ENCODE assay signal across 29 cellular contexts in the genomic region with DNA sequence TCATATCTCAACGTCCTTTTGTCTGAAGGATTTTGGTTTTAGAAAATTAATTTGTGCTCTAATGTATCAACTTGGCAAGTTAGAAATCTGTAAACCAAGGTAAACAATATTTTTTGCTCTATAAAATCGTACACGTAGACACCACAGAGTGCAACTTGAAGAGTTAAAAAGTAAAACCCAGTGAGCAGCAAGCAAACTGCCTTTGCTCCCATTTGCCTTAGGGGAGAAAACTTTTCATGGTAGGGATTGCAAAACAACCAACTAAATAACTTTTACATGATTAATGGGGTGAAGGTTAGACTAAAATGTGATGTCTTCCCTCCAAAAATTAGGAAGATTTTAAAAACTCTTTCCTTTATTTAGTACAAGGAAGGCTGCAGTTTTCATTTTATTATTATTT.
A peak's percentile ranks its signal among the peaks of the same experiment; 100 is the strongest.
DNase-seq lines count a peak whose midpoint lies in the region; ATAC-seq, FAIRE-seq and TF ChIP-seq lines count a peak whose summit lies in the region.
"Had no signal": no experiment of that assay in that cellular context is flagged by ENCODE, and none has a peak within 500 bp of the region (broad histone marks: within the 10 kb centered on the region; RNA-seq: fewer than 3 reads in every experiment).

No MANE protein-coding gene starts in this region.

- TF ChIP-seq EP300 in H1 (IDR thresholded peaks at IDR 0.05; ENCODE audit: borderline replicate concordance in 1 of 2, low read depth in 2 of 2, low read length in 2 of 2), result no peak

- 79% methylated on average over 3 of the region's 3 CpGs; no CpG with 5 or more reads in 1 of the 2 experiments for WGBS in H1 (ENCODE audit: extremely low coverage in 1 of 2, insufficient coverage in 1 of 2, insufficient read length in 1 of 2, insufficient replicate concordance in 2 of 2, low coverage in 1 of 2, low lambda C conversion rate in 2 of 2, missing lambda C conversion rate in 1 of 2), 2 experiments
- WGBS in neuronal stem cell (ENCODE audit: extremely low coverage in 2 of 2, insufficient read length in 2 of 2, insufficient replicate concordance in 1 of 2), 2 donors, result no CpG with 5 or more reads among the region's 3 CpGs

- no peak overlapping the region for H2BK20ac ChIP-seq in H1 (ENCODE audit: low read length)

- no peak overlapping the region for H4K91ac ChIP-seq in H1 (replicated peaks; ENCODE audit: insufficient read length, low read length)
- H4K91ac ChIP-seq in neuronal stem cell (ENCODE audit: low read depth, low read length, poor library complexity), result no peak overlapping the region

- no peak for TF ChIP-seq POLR2A in H1 (IDR thresholded peaks at IDR 0.05; ENCODE audit: control extremely low read depth in 1 of 2, low read depth in 2 of 2, low read length in 2 of 2)

- H4K5ac ChIP-seq in H1 (ENCODE audit: insufficient read length, low read depth, low read length), result no peak overlapping the region

- H3K27ac ChIP-seq in PC-3 (ENCODE audit: low read length) (peak overlapping the region; percentile 84), H1 (ENCODE audit: low read depth, low read length) (no peak overlapping the region), neuronal stem cell (replicated peaks; ENCODE audit: low read length) (no peak overlapping the region)
- H3K27ac ChIP-seq: heart left ventricle, thoracic aorta had no signal

- TF ChIP-seq CTCF in PC-3 (conservative IDR thresholded peaks at IDR 0.05; ENCODE audit: low read depth, low read length) (no peak), H1 (IDR thresholded peaks at IDR 0.05; ENCODE audit: control extremely low read depth in 1 of 3, insufficient read depth in 1 of 3, low read depth in 1 of 3, low read length in 3 of 3) (no peak)

- ATAC-seq in PC-3 (no peak), HG03439 (IDR thresholded peaks at IDR 0.05; ENCODE audit: unreplicated experiment) (no peak), GM19452 (IDR thresholded peaks at IDR 0.05; ENCODE audit: unreplicated experiment) (no peak)
- ATAC-seq: heart left ventricle, right cardiac atrium had no signal

- H2AK5ac ChIP-seq in H1 (ENCODE audit: low read depth, low read length) (no peak overlapping the region), neuronal stem cell (ENCODE audit: low read depth, low read length) (no peak overlapping the region)

- no peak overlapping the region for H3K56ac ChIP-seq in H1 (replicated peaks; ENCODE audit: insufficient read length, low read depth, low read length)

- H4K8ac ChIP-seq in H1 (ENCODE audit: extremely low read depth, insufficient read depth, low read length), result no peak overlapping the region
- no peak overlapping the region for H4K8ac ChIP-seq in neuronal stem cell (ENCODE audit: low read depth, low read length)

- CTCF ChIA-PET in PC-3 (lab: Charles Lee), result no interaction called here
- CTCF ChIA-PET in H1 (lab: Charles Lee; ENCODE audit: partially characterized antibody), result interaction anchor here (1.3 kb wide), 1 partner anchor 14 kb away, joined by 4 read pairs; no protein-coding TSS in a partner anchor

- H3K23ac ChIP-seq in H1 (ENCODE audit: insufficient read length), result no peak overlapping the region
- no peak overlapping the region for H3K23ac ChIP-seq in neuronal stem cell (ENCODE audit: low read depth, low read length, poor library complexity)

- POLR2A ChIA-PET in PC-3 (lab: Charles Lee; ENCODE audit: unreplicated experiment) (no interaction called here), H1 (lab: Charles Lee; ENCODE audit: partially characterized antibody) (no interaction called here)

- no peak overlapping the region for H2BK15ac ChIP-seq in H1 (ENCODE audit: low read length)
- H2BK15ac ChIP-seq in neuronal stem cell (ENCODE audit: low read length), result no peak overlapping the region

- H2BK5ac ChIP-seq in H1 (ENCODE audit: low read depth, low read length), result no peak overlapping the region
- no peak overlapping the region for H2BK5ac ChIP-seq in neuronal stem cell (ENCODE audit: low read length)

- peaks cover 4% of the 10 kb centered on the region for H3F3A ChIP-seq in PC-3 (ENCODE audit: low read length, unreplicated experiment)

- H3K79me1 ChIP-seq in H1 (ENCODE audit: low read depth, low read length) (no peaks in the 10 kb centered on the region), neuronal stem cell (ENCODE audit: low read depth, low read length) (no peaks in the 10 kb centered on the region)

- H3K4me3 ChIP-seq in PC-3 (ENCODE audit: low read length), result peak overlapping the region; percentile 56; the same call in 1 of the 2 replicates
- H3K4me3 ChIP-seq in H1 (ENCODE audit: extremely low read depth in 1 of 4, insufficient read depth in 2 of 4, low read depth in 3 of 4, low read length in 4 of 4), result no peak overlapping the region
- no peak overlapping the region for H3K4me3 ChIP-seq in neuronal stem cell (ENCODE audit: low read length in 2 of 2)
- H3K4me3 ChIP-seq: heart left ventricle, thoracic aorta had no signal

- no peaks in the 10 kb centered on the region for H3K9me3 ChIP-seq in PC-3 (ENCODE audit: low read length)
- H3K9me3 ChIP-seq in H1 (ENCODE audit: insufficient read depth in 2 of 2, low read depth in 1 of 2, low read length in 1 of 2), result no peaks in the 10 kb centered on the region
- no peaks in the 10 kb centered on the region for H3K9me3 ChIP-seq in neuronal stem cell (replicated peaks in 1 of 2; ENCODE audit: control insufficient read depth in 2 of 2, insufficient read depth in 1 of 2, low read depth in 1 of 2, low read length in 2 of 2)
- H3K9me3 ChIP-seq: heart left ventricle, thoracic aorta had no signal

- H2BK120ac ChIP-seq in H1 (replicated peaks; ENCODE audit: low read depth, low read length), result no peak overlapping the region
- H2BK120ac ChIP-seq in neuronal stem cell (ENCODE audit: low read depth, low read length), result no peak overlapping the region

- H3K79me2 ChIP-seq in PC-3 (ENCODE audit: low read length) (no peaks in the 10 kb centered on the region), H1 (ENCODE audit: control insufficient read depth in 1 of 2, insufficient read depth in 2 of 2, low read length in 2 of 2) (no peaks in the 10 kb centered on the region)

- DNase-seq in EH (ENCODE audit: low read depth) (peak; percentile 62), PC-3 (peak; percentile 61), H1 (ENCODE audit: low read depth in 1 of 2, low spot score in 2 of 2) (no peak), neuronal stem cell (ENCODE audit: low spot score) (no peak), GOT3 (lab: John Stamatoyannopoulos, UW) (no peak), putamen (ENCODE audit: low spot score) (no peak)
- DNase-seq: activated CD8-positive, alpha-beta memory T cell treated with anti-CD3 and anti-CD28 coated beads for 24 hours; activated gamma-delta T cell treated with Interleukin-2 at 50 U/mL for 16 hours; activated T-cell treated with anti-CD3 and anti-CD28 coated beads, Interleukin-2, amount 50 U/mL, for 1 hour; C1 segment of cervical spinal cord; cortex of kidney; DND-41; H9; heart left ventricle; left cardiac atrium; NCI-H1092; NCI-H2029; NCI-H345; NCI-H774; right cardiac atrium; stimulated activated CD4-positive, alpha-beta T cell treated with anti-CD3 and anti-CD28 coated beads, Interleukin-12 subunit alpha, Interleukin-12 subunit beta, amount 100 ng/mL, for 4 hours; stimulated activated CD4-positive, alpha-beta T cell treated with anti-CD3 and anti-CD28 coated beads, Interleukin-4, amount 100 ng/mL, for 4 hours; stimulated activated naive CD4-positive, alpha-beta T cell; T-helper 2 cell had no signal

- H3K4me2 ChIP-seq in PC-3 (ENCODE audit: low read length), result peak overlapping the region; percentile 83
- H3K4me2 ChIP-seq in H1 (ENCODE audit: insufficient read depth in 1 of 2, low read depth in 2 of 2, low read length in 2 of 2), result no peak overlapping the region
- no peak overlapping the region for H3K4me2 ChIP-seq in neuronal stem cell (ENCODE audit: insufficient read depth, low read length, poor library complexity, severe bottlenecking)

- H2BK12ac ChIP-seq in H1 (ENCODE audit: low read depth, low read length) (no peak overlapping the region), neuronal stem cell (ENCODE audit: low read length) (no peak overlapping the region)

- no TSS peak for BruUV-seq in PC-3 (replicated peaks; lab: Mats Ljungman, UMichigan)

- no peak for FAIRE-seq in H1 (lab: Jason Lieb, UNC)
- FAIRE-seq: endometrium, GM12891 had no signal

- H3K23me2 ChIP-seq in H1 (ENCODE audit: low read depth, low read length), result 0 out of 2 replicates have a peak, but pooled peaks cover 2% of the 10 kb centered on the region

- H3K27me3 ChIP-seq in PC-3 (ENCODE audit: low read length), result no peaks in the 10 kb centered on the region
- no peaks in the 10 kb centered on the region for H3K27me3 ChIP-seq in H1 (replicated peaks in 1 of 4; ENCODE audit: control insufficient read depth in 3 of 4, extremely low read depth in 1 of 4, insufficient read depth in 3 of 4, low read length in 3 of 4)
- H3K27me3 ChIP-seq in neuronal stem cell (ENCODE audit: control insufficient read depth in 3 of 3, insufficient read depth in 3 of 3, low read depth in 1 of 3, low read length in 3 of 3), result no peaks in the 10 kb centered on the region
- H3K27me3 ChIP-seq: heart left ventricle had no signal

- no peaks in the 10 kb centered on the region for H4K20me1 ChIP-seq in PC-3 (ENCODE audit: low read length)
- no peaks in the 10 kb centered on the region for H4K20me1 ChIP-seq in H1 (replicated peaks in 1 of 2; ENCODE audit: control insufficient read depth in 1 of 2, insufficient read depth in 2 of 2, low read length in 2 of 2)

- no peak overlapping the region for H3K4ac ChIP-seq in H1 (replicated peaks; ENCODE audit: insufficient read length, low read depth, low read length)
- no peak overlapping the region for H3K4ac ChIP-seq in neuronal stem cell (ENCODE audit: low read length)

- H3K14ac ChIP-seq in H1 (ENCODE audit: insufficient read length) (no peak overlapping the region), neuronal stem cell (ENCODE audit: low read length) (no peak overlapping the region)

- intact Hi-C loops in PC-3 (cut with micrococcal nuclease), result no loop called here

- H3K9me2 ChIP-seq in PC-3 (replicated peaks; ENCODE audit: low read length), result no peaks in the 10 kb centered on the region

- H3K18ac ChIP-seq in H1 (ENCODE audit: extremely low read depth, low read length) (no peak overlapping the region), neuronal stem cell (ENCODE audit: low read length) (no peak overlapping the region)

- peak overlapping the region; percentile 64 for H2AFZ ChIP-seq in PC-3 (ENCODE audit: low read length)
- H2AFZ ChIP-seq in H1 (ENCODE audit: low read length), result peak overlapping the region; percentile 35; the same call in 1 of the 2 replicates
- H2AFZ ChIP-seq in neuronal stem cell (ENCODE audit: low read length), result peak overlapping the region; percentile 4

- H3K9ac ChIP-seq in PC-3 (ENCODE audit: low read length) (peak overlapping the region; percentile 33; the same call in 1 of the 2 replicates), H1 (replicated peaks in 1 of 4; ENCODE audit: extremely low read depth in 1 of 4, low read depth in 3 of 4, low read length in 3 of 4) (no peak overlapping the region), neuronal stem cell (ENCODE audit: low read depth, low read length, poor library complexity) (no peak overlapping the region)

- H3K4me1 ChIP-seq in PC-3 (ENCODE audit: insufficient read depth, low read length), result peaks cover 17% of the 10 kb centered on the region
- H3K4me1 ChIP-seq in H1 (replicated peaks in 1 of 4; ENCODE audit: control insufficient read depth in 3 of 4, insufficient read depth in 4 of 4, low read length in 3 of 4), result peaks cover 0 to 6% (median 5%) of the 10 kb centered on the region in 4 experiments; a peak in 5 of 7 replicates
- H3K4me1 ChIP-seq in neuronal stem cell (ENCODE audit: control insufficient read depth in 2 of 2, insufficient read depth in 1 of 2, low read depth in 1 of 2, low read length in 2 of 2), result peaks cover 0 to 12% of the 10 kb centered on the region in 2 donors
- H3K4me1 ChIP-seq: heart left ventricle had no signal

- H3K36me3 ChIP-seq in PC-3 (ENCODE audit: low read depth, low read length) (no peaks in the 10 kb centered on the region), H1 (ENCODE audit: control insufficient read depth in 2 of 4, insufficient read depth in 4 of 4, low read length in 3 of 4) (no peaks in the 10 kb centered on the region), neuronal stem cell (replicated peaks in 1 of 2; ENCODE audit: control insufficient read depth in 2 of 2, insufficient read depth in 2 of 2, low read length in 2 of 2) (no peaks in the 10 kb centered on the region)
- H3K36me3 ChIP-seq: heart left ventricle, thoracic aorta had no signal

- no peak for TF ChIP-seq RAD21 in H1 (IDR thresholded peaks at IDR 0.05 in 1 of 2, conservative IDR thresholded peaks at IDR 0.05 in 1 of 2; ENCODE audit: low read depth in 2 of 2, low read length in 2 of 2)

Comparison
In these comparisons a context has a peak if more than half of its experiments do, and no peak if none do; other contexts are left out.
1. DNase-seq: peak in EH (single experiment) and PC-3 (single experiment); none in H1 (0 of 2), neuronal stem cell (single experiment), GOT3 (single experiment) and putamen (single experiment).
2. H2AFZ ChIP-seq: peak in every context shown above with its lines; median percentile 64 in PC-3; 35 in H1; 4 in neuronal stem cell.